2 cellular contexts compared by ENCODE assay signal in the genomic region with DNA sequence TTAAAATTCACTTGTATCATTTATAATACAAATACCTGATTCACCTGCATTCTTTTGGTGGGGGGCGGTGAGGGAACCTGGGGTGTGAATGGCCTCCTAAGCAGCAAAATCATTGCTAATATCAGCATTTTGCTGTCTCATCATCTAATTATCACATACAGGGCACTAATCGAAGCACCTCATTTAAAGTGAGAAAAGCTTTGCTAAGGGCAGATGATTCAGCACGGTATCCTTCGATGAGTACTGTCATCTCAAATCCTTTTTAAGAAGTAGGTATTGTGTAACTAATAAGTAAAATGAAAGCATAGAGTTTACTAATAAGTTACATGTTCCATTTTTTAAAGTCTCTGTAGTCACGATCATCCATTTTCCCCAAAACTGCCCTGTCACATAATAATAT.
TF ChIP-seq lines count a peak whose summit lies in the region.

No MANE protein-coding gene starts in this region.

TF ChIP-seq in SK-N-SH, 30 proteins besides CTCF, POLR2A, EP300 and RAD21 (continued from another document):
- TF ChIP-seq GABPA (IDR thresholded peaks at IDR 0.05; ENCODE audit: low read depth): no peak
- no peak for TF ChIP-seq NFIC (IDR thresholded peaks at IDR 0.05; ENCODE audit: borderline replicate concordance)
- no peak for TF ChIP-seq EZH2phosphoT487 (IDR thresholded peaks at IDR 0.05; ENCODE audit: borderline replicate concordance, low read depth)
- TF ChIP-seq, protein P1, sequence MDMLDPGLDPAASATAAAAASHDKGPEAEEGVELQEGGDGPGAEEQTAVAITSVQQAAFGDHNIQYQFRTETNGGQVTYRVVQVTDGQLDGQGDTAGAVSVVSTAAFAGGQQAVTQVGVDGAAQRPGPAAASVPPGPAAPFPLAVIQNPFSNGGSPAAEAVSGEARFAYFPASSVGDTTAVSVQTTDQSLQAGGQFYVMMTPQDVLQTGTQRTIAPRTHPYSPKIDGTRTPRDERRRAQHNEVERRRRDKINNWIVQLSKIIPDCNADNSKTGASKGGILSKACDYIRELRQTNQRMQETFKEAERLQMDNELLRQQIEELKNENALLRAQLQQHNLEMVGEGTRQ (IDR thresholded peaks at IDR 0.05; ENCODE audit: borderline replicate concordance, low read depth, low read length): no peak
- no peak for TF ChIP-seq CHD2 (IDR thresholded peaks at IDR 0.05; ENCODE audit: low read length, partially characterized antibody)
- TF ChIP-seq RCOR1 (IDR thresholded peaks at IDR 0.05; ENCODE audit: low read length): no peak
- TF ChIP-seq, protein P2, sequence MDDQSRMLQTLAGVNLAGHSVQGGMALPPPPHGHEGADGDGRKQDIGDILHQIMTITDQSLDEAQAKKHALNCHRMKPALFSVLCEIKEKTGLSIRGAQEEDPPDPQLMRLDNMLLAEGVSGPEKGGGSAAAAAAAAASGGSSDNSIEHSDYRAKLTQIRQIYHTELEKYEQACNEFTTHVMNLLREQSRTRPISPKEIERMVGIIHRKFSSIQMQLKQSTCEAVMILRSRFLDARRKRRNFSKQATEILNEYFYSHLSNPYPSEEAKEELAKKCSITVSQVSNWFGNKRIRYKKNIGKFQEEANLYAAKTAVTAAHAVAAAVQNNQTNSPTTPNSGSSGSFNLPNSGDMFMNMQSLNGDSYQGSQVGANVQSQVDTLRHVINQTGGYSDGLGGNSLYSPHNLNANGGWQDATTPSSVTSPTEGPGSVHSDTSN (IDR thresholded peaks at IDR 0.05): no peak

TF ChIP-seq in SK-N-SH treated with all-trans-retinoic acid at 6 μM for 48 hours, 23 proteins besides CTCF, POLR2A, EP300 and RAD21 (continued from another document):
- TF ChIP-seq OSR1 (CRISPR knock-in tag; IDR thresholded peaks at IDR 0.05): no peak
- no peak for TF ChIP-seq CSDC2 (CRISPR knock-in tag; IDR thresholded peaks at IDR 0.05)
- TF ChIP-seq, protein P3, sequence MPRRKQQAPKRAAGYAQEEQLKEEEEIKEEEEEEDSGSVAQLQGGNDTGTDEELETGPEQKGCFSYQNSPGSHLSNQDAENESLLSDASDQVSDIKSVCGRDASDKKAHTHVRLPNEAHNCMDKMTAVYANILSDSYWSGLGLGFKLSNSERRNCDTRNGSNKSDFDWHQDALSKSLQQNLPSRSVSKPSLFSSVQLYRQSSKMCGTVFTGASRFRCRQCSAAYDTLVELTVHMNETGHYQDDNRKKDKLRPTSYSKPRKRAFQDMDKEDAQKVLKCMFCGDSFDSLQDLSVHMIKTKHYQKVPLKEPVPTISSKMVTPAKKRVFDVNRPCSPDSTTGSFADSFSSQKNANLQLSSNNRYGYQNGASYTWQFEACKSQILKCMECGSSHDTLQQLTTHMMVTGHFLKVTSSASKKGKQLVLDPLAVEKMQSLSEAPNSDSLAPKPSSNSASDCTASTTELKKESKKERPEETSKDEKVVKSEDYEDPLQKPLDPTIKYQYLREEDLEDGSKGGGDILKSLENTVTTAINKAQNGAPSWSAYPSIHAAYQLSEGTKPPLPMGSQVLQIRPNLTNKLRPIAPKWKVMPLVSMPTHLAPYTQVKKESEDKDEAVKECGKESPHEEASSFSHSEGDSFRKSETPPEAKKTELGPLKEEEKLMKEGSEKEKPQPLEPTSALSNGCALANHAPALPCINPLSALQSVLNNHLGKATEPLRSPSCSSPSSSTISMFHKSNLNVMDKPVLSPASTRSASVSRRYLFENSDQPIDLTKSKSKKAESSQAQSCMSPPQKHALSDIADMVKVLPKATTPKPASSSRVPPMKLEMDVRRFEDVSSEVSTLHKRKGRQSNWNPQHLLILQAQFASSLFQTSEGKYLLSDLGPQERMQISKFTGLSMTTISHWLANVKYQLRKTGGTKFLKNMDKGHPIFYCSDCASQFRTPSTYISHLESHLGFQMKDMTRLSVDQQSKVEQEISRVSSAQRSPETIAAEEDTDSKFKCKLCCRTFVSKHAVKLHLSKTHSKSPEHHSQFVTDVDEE (CRISPR knock-in tag; IDR thresholded peaks at IDR 0.05): no peak
- TF ChIP-seq ZFP30 (CRISPR knock-in tag; IDR thresholded peaks at IDR 0.05): no peak
- TF ChIP-seq, protein P4, sequence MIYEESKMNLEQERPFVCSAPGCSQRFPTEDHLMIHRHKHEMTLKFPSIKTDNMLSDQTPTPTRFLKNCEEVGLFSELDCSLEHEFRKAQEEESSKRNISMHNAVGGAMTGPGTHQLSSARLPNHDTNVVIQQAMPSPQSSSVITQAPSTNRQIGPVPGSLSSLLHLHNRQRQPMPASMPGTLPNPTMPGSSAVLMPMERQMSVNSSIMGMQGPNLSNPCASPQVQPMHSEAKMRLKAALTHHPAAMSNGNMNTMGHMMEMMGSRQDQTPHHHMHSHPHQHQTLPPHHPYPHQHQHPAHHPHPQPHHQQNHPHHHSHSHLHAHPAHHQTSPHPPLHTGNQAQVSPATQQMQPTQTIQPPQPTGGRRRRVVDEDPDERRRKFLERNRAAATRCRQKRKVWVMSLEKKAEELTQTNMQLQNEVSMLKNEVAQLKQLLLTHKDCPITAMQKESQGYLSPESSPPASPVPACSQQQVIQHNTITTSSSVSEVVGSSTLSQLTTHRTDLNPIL (CRISPR knock-in tag; IDR thresholded peaks at IDR 0.05; ENCODE audit: low read depth): no peak
- no peak for TF ChIP-seq ISL1 (CRISPR knock-in tag; IDR thresholded peaks at IDR 0.05)
- TF ChIP-seq TOX (CRISPR knock-in tag; IDR thresholded peaks at IDR 0.05; ENCODE audit: borderline replicate concordance): no peak
- TF ChIP-seq, protein P5, sequence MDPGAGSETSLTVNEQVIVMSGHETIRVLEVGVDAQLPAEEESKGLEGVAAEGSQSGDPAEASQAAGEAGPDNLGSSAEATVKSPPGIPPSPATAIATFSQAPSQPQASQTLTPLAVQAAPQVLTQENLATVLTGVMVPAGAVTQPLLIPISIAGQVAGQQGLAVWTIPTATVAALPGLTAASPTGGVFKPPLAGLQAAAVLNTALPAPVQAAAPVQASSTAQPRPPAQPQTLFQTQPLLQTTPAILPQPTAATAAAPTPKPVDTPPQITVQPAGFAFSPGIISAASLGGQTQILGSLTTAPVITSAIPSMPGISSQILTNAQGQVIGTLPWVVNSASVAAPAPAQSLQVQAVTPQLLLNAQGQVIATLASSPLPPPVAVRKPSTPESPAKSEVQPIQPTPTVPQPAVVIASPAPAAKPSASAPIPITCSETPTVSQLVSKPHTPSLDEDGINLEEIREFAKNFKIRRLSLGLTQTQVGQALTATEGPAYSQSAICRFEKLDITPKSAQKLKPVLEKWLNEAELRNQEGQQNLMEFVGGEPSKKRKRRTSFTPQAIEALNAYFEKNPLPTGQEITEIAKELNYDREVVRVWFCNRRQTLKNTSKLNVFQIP (CRISPR knock-in tag; IDR thresholded peaks at IDR 0.05; ENCODE audit: borderline replicate concordance, low read depth): no peak
- no peak for TF ChIP-seq ZNF565 (CRISPR knock-in tag; conservative IDR thresholded peaks at IDR 0.05; ENCODE audit: low read depth)
- TF ChIP-seq, protein P6, sequence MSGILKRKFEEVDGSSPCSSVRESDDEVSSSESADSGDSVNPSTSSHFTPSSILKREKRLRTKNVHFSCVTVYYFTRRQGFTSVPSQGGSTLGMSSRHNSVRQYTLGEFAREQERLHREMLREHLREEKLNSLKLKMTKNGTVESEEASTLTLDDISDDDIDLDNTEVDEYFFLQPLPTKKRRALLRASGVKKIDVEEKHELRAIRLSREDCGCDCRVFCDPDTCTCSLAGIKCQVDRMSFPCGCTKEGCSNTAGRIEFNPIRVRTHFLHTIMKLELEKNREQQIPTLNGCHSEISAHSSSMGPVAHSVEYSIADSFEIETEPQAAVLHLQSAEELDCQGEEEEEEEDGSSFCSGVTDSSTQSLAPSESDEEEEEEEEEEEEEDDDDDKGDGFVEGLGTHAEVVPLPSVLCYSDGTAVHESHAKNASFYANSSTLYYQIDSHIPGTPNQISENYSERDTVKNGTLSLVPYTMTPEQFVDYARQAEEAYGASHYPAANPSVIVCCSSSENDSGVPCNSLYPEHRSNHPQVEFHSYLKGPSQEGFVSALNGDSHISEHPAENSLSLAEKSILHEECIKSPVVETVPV (CRISPR knock-in tag; IDR thresholded peaks at IDR 0.05): no peak
TF ChIP-seq in SK-N-SH treated with all-trans-retinoic acid at 6 μM for 48 hours: peak in this region for 0.
